Comparison of ENCODE assay signal across 23 cellular contexts in genomic region chr7:104794589-104794988, GRCh38.
"Had no signal": no experiment of that assay in that cellular context is flagged by ENCODE, and none has a peak within 500 bp of the region (broad histone marks: within the 10 kb centered on the region; RNA-seq: fewer than 3 reads in every experiment).

No MANE protein-coding gene starts in this region.

- H3K4me3 ChIP-seq: coronary artery, esophagus squamous epithelium, gastroesophageal sphincter, heart left ventricle, hepatocyte, left lung, lower lobe of right lung, mucosa of descending colon had no signal

- H3K27ac ChIP-seq: coronary artery, epithelial cell of prostate, esophagus squamous epithelium, foreskin keratinocyte, gastroesophageal sphincter, heart left ventricle, hepatocyte, left lung, lower lobe of right lung had no signal

- DNase-seq: effector CD8-positive, alpha-beta T cell; effector memory CD8-positive, alpha-beta T cell; erythroblast; esophagus squamous epithelium; heart left ventricle; immature natural killer cell; islet precursor cell; kidney; kidney glomerular epithelial cell; left cardiac atrium; left lung; left ventricle myocardium superior; lower lobe of right lung; mesenchymal stem cell; mucosa of descending colon; naive B cell had no signal

- H3K27me3 ChIP-seq: foreskin keratinocyte, hepatocyte, left lung had no signal

- FAIRE-seq: colon, endometrium, kidney had no signal
